In genomic region chr13:76882431-76882830, GRCh38 we compare ENCODE assay signal across 11 cellular contexts. TPM values are rescaled to one million over a fixed set of nuclear protein-coding genes. Genes with fewer than 3 reads are reported as not detected.
DNase-seq lines count a peak whose midpoint lies in the region; ATAC-seq and TF ChIP-seq lines count a peak whose summit lies in the region.
"Had no signal": no experiment of that assay in that cellular context is flagged by ENCODE, and none has a peak within 500 bp of the region (broad histone marks: within the 10 kb centered on the region; RNA-seq: fewer than 3 reads in every experiment).

No MANE protein-coding gene starts in this region.

- peak overlapping the region; percentile 26 to 97 for H3K27ac ChIP-seq in ascending aorta
- peak overlapping the region; percentile 81 to 98 (median 92) for H3K27ac ChIP-seq in tibial nerve
- H3K27ac ChIP-seq in neural progenitor cell: no peak overlapping the region
- H3K27ac ChIP-seq: parathyroid adenoma, SK-N-MC had no signal

- H3K4me2 ChIP-seq in neural progenitor cell: no peak overlapping the region

- CTCF ChIA-PET in activated naive CD4-positive, alpha-beta T cell treated with anti-CD3 and anti-CD28 coated beads for 36 hours (lab: Charles Lee): interaction anchor here (1.1 kb wide), 1 partner anchor 98 kb away, joined by 3 read pairs; no protein-coding TSS in a partner anchor

- no peak overlapping the region for H3K9ac ChIP-seq in neural progenitor cell
- H3K9ac ChIP-seq: parathyroid adenoma had no signal

- no peaks in the 10 kb centered on the region for H3K9me3 ChIP-seq in ascending aorta
- no peaks in the 10 kb centered on the region for H3K9me3 ChIP-seq in tibial nerve
- no peaks in the 10 kb centered on the region for H3K9me3 ChIP-seq in neural progenitor cell (ENCODE audit: low read depth)

- no peak for DNase-seq in activated naive CD4-positive, alpha-beta T cell treated with anti-CD3 and anti-CD28 coated beads for 36 hours
- DNase-seq in ascending aorta (ENCODE audit: low spot score in 2 of 2) (no peak), iris pigment epithelial cell (ENCODE audit: low read depth) (peak; percentile 81), tibial nerve (ENCODE audit: low spot score in 2 of 2) (no peak), neural progenitor cell (ENCODE audit: low spot score) (no peak)
- DNase-seq: NCI-H1105 treated with DMSO at 0.1 percent for 48 hours had no signal

- ATAC-seq in HG03442 (IDR thresholded peaks at IDR 0.05; ENCODE audit: unreplicated experiment) (no peak), HG02840 (IDR thresholded peaks at IDR 0.05; ENCODE audit: low FRiP score, unreplicated experiment) (no peak)

- WGBS in tibial nerve, 2 donors: 19 to 32% methylated on average over 4 of the region's 4 CpGs

- no peaks in the 10 kb centered on the region for H3K9me3 Mint-ChIP-seq in activated naive CD4-positive, alpha-beta T cell treated with anti-CD3 and anti-CD28 coated beads, Interleukin-2, amount 50 U/mL, for 24 hours
- no peaks in the 10 kb centered on the region for H3K9me3 Mint-ChIP-seq in activated naive CD4-positive, alpha-beta T cell treated with anti-CD3 and anti-CD28 coated beads for 36 hours
- H3K9me3 Mint-ChIP-seq in neural progenitor cell: no peaks in the 10 kb centered on the region

- TF ChIP-seq CTCF in ascending aorta (IDR thresholded peaks at IDR 0.05) (no peak), tibial nerve (IDR thresholded peaks at IDR 0.05) (no peak), neural progenitor cell (IDR thresholded peaks at IDR 0.05) (no peak)

- no peak overlapping the region for H3K27ac Mint-ChIP-seq in activated naive CD4-positive, alpha-beta T cell treated with anti-CD3 and anti-CD28 coated beads, Interleukin-2, amount 50 U/mL, for 24 hours
- H3K27ac Mint-ChIP-seq in activated naive CD4-positive, alpha-beta T cell treated with anti-CD3 and anti-CD28 coated beads for 36 hours: no peak overlapping the region
- H3K27ac Mint-ChIP-seq in neural progenitor cell: no peak overlapping the region

- peak in 1 of 2 donors; percentile 73 for TF ChIP-seq EP300 in tibial nerve (IDR thresholded peaks at IDR 0.05)

- H3F3A ChIP-seq in neural progenitor cell (ENCODE audit: low read depth): peaks cover 25% of the 10 kb centered on the region

- H3K4me3 ChIP-seq in ascending aorta (peak overlapping the region; percentile 28 to 99), tibial nerve (peak overlapping the region; percentile 73 to 95 (median 82)), neural progenitor cell (no peak overlapping the region)
- H3K4me3 ChIP-seq: SK-N-MC had no signal

- no peak overlapping the region for H2AFZ ChIP-seq in neural progenitor cell (replicated peaks)
- H2AFZ ChIP-seq: parathyroid adenoma had no signal

- intact Hi-C loops in activated naive CD4-positive, alpha-beta T cell treated with anti-CD3 and anti-CD28 coated beads for 36 hours (cut with micrococcal nuclease): loop anchor here (10.0 kb wide), 3 partner anchors 852 to 1558 kb away; partner anchors contain the start of gene TBC1D4
- intact Hi-C loops in ascending aorta (cut with DNase I): loop anchor here (10.0 kb wide), 7 partner anchors 142 to 1328 kb away; partner anchors contain the start of genes FBXL3 and MYCBP2

- H3K4me1 ChIP-seq in ascending aorta (peaks cover 0 to 16% of the 10 kb centered on the region in 2 donors), tibial nerve (peaks cover 0 to 68% (median 16%) of the 10 kb centered on the region in 4 donors), neural progenitor cell (peaks cover 11% of the 10 kb centered on the region)

- no peaks in the 10 kb centered on the region for H3K27me3 ChIP-seq in ascending aorta
- H3K27me3 ChIP-seq in tibial nerve: no peaks in the 10 kb centered on the region
- peaks cover 43% of the 10 kb centered on the region for H3K27me3 ChIP-seq in neural progenitor cell

- H3K27me3 Mint-ChIP-seq in activated naive CD4-positive, alpha-beta T cell treated with anti-CD3 and anti-CD28 coated beads, Interleukin-2, amount 50 U/mL, for 24 hours: peaks cover 2% of the 10 kb centered on the region
- peaks cover 2% of the 10 kb centered on the region for H3K27me3 Mint-ChIP-seq in activated naive CD4-positive, alpha-beta T cell treated with anti-CD3 and anti-CD28 coated beads for 36 hours (ENCODE audit: low read depth)
- peaks cover 18% of the 10 kb centered on the region for H3K27me3 Mint-ChIP-seq in neural progenitor cell (ENCODE audit: insufficient read depth, low read depth)

- H3K79me2 ChIP-seq in neural progenitor cell (ENCODE audit: low read depth): no peaks in the 10 kb centered on the region
- H3K79me2 ChIP-seq: parathyroid adenoma had no signal

- H3K4me1 Mint-ChIP-seq in activated naive CD4-positive, alpha-beta T cell treated with anti-CD3 and anti-CD28 coated beads, Interleukin-2, amount 50 U/mL, for 24 hours: peaks cover 59% of the 10 kb centered on the region
- peaks cover 48% of the 10 kb centered on the region for H3K4me1 Mint-ChIP-seq in activated naive CD4-positive, alpha-beta T cell treated with anti-CD3 and anti-CD28 coated beads for 36 hours (ENCODE audit: low read depth)
- H3K4me1 Mint-ChIP-seq in neural progenitor cell: peaks cover 17% of the 10 kb centered on the region

- peak in 1 of 2 donors; percentile 21 for TF ChIP-seq POLR2A in tibial nerve (IDR thresholded peaks at IDR 0.05)

- H4K20me1 ChIP-seq in neural progenitor cell (ENCODE audit: low read depth): peaks cover 4% of the 10 kb centered on the region

- peak overlapping the region; percentile 55 for H3K4me3 Mint-ChIP-seq in activated naive CD4-positive, alpha-beta T cell treated with anti-CD3 and anti-CD28 coated beads, Interleukin-2, amount 50 U/mL, for 24 hours
- H3K4me3 Mint-ChIP-seq in activated naive CD4-positive, alpha-beta T cell treated with anti-CD3 and anti-CD28 coated beads for 36 hours: no peak overlapping the region
- no peak overlapping the region for H3K4me3 Mint-ChIP-seq in neural progenitor cell

- peaks cover 4% of the 10 kb centered on the region for H3K36me3 Mint-ChIP-seq in activated naive CD4-positive, alpha-beta T cell treated with anti-CD3 and anti-CD28 coated beads, Interleukin-2, amount 50 U/mL, for 24 hours
- peaks cover 2% of the 10 kb centered on the region for H3K36me3 Mint-ChIP-seq in activated naive CD4-positive, alpha-beta T cell treated with anti-CD3 and anti-CD28 coated beads for 36 hours (ENCODE audit: low read depth)
- H3K36me3 Mint-ChIP-seq in neural progenitor cell: no peaks in the 10 kb centered on the region

- H3K36me3 ChIP-seq in ascending aorta: no peaks in the 10 kb centered on the region
- H3K36me3 ChIP-seq in tibial nerve: no peaks in the 10 kb centered on the region
- H3K36me3 ChIP-seq in neural progenitor cell: no peaks in the 10 kb centered on the region

RNA-seq across cellular contexts. Expression of gene KCTD12, which starts 3.8 kb away (rescaled TPM):
- 1 to 10 TPM; 6.2 to 6.4 TPM for total RNA-seq in activated naive CD4-positive, alpha-beta T cell treated with anti-CD3 and anti-CD28 coated beads for 36 hours
- total RNA-seq in ascending aorta (120 TPM), tibial nerve (100 to 1,000 TPM; 126 to 217 (median 159) TPM), neural progenitor cell (ENCODE audit: low replicate concordance) (1.9 TPM in 2 replicates)

Comparison
In these comparisons a context has a peak if more than half of its experiments do, and no peak if none do; other contexts are left out.
1. RNA of gene KCTD12, which starts 3.8 kb away (total RNA-seq): 126 to 217 TPM in tibial nerve and 120 TPM in ascending aorta (single experiment); 6.2 to 6.4 TPM in activated naive CD4-positive, alpha-beta T cell treated with anti-CD3 and anti-CD28 coated beads for 36 hours and 1.9 TPM in neural progenitor cell; every median in the first group is over 10 times any median in the second.